In the genomic region with DNA sequence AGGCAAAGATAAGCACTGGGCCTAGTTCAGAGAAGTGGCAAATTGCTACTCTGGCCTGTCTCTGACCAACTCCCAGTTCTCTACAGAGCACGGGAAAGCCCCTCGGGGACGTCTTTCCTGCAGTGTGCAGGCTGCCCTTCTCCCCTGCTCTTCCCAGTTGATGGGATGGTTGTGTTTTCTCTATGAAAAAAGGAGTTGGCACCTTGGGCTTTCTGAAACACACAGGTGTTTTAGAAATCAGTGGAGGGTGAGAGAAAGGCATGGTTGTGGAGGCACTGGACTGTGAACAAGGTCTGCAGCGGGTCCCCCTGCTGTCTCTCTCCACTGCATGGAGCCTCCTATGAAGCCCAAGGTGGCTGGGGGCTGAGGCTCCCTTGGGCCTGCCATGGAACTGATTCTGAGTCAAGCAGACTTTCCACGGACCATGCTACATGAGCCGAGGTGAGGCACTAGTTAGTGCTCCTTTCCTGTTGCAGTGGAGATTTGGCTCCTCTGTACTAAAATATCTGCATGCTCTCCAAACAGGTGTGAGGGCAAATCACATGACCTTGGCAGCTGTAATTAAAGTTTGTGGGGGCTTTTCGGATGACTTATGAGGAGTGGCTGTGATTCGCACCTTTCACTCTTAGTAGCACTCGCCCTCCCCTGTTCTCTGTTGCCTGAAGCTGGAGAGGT, we compare ENCODE assay signal across 1 cellular context.
A peak's percentile ranks its signal among the peaks of the same experiment; 100 is the strongest.
TF ChIP-seq lines count a peak whose summit lies in the region.

No MANE protein-coding gene starts in this region.

TF ChIP-seq in GM12878, 131 proteins besides CTCF, POLR2A, EP300 and RAD21 (continued from another document and continues in another):
- TF ChIP-seq, protein P1, sequence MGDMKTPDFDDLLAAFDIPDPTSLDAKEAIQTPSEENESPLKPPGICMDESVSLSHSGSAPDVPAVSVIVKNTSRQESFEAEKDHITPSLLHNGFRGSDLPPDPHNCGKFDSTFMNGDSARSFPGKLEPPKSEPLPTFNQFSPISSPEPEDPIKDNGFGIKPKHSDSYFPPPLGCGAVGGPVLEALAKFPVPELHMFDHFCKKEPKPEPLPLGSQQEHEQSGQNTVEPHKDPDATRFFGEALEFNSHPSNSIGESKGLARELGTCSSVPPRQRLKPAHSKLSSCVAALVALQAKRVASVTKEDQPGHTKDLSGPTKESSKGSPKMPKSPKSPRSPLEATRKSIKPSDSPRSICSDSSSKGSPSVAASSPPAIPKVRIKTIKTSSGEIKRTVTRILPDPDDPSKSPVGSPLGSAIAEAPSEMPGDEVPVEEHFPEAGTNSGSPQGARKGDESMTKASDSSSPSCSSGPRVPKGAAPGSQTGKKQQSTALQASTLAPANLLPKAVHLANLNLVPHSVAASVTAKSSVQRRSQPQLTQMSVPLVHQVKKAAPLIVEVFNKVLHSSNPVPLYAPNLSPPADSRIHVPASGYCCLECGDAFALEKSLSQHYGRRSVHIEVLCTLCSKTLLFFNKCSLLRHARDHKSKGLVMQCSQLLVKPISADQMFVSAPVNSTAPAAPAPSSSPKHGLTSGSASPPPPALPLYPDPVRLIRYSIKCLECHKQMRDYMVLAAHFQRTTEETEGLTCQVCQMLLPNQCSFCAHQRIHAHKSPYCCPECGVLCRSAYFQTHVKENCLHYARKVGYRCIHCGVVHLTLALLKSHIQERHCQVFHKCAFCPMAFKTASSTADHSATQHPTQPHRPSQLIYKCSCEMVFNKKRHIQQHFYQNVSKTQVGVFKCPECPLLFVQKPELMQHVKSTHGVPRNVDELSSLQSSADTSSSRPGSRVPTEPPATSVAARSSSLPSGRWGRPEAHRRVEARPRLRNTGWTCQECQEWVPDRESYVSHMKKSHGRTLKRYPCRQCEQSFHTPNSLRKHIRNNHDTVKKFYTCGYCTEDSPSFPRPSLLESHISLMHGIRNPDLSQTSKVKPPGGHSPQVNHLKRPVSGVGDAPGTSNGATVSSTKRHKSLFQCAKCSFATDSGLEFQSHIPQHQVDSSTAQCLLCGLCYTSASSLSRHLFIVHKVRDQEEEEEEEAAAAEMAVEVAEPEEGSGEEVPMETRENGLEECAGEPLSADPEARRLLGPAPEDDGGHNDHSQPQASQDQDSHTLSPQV (IDR thresholded peaks at IDR 0.05): no peak
- TF ChIP-seq, protein P2, sequence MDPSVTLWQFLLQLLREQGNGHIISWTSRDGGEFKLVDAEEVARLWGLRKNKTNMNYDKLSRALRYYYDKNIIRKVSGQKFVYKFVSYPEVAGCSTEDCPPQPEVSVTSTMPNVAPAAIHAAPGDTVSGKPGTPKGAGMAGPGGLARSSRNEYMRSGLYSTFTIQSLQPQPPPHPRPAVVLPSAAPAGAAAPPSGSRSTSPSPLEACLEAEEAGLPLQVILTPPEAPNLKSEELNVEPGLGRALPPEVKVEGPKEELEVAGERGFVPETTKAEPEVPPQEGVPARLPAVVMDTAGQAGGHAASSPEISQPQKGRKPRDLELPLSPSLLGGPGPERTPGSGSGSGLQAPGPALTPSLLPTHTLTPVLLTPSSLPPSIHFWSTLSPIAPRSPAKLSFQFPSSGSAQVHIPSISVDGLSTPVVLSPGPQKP (IDR thresholded peaks at IDR 0.05; ENCODE audit: low read depth, low read length): no peak
- TF ChIP-seq, protein P3, sequence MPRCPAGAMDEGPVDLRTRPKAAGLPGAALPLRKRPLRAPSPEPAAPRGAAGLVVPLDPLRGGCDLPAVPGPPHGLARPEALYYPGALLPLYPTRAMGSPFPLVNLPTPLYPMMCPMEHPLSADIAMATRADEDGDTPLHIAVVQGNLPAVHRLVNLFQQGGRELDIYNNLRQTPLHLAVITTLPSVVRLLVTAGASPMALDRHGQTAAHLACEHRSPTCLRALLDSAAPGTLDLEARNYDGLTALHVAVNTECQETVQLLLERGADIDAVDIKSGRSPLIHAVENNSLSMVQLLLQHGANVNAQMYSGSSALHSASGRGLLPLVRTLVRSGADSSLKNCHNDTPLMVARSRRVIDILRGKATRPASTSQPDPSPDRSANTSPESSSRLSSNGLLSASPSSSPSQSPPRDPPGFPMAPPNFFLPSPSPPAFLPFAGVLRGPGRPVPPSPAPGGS (IDR thresholded peaks at IDR 0.05; ENCODE audit: borderline replicate concordance, insufficient read depth, low read depth, low read length, poor library complexity, severe bottlenecking): no peak
- TF ChIP-seq NR2C2 (IDR thresholded peaks at IDR 0.05; ENCODE audit: borderline replicate concordance, control insufficient read depth, insufficient read length, low read depth) (no peak), FOS (IDR thresholded peaks at IDR 0.05; ENCODE audit: borderline replicate concordance, extremely low read depth, insufficient read length) (no peak), HCFC1 (IDR thresholded peaks at IDR 0.05; ENCODE audit: low read length) (no peak), NFXL1 (IDR thresholded peaks at IDR 0.05; ENCODE audit: borderline replicate concordance) (no peak), ZNF24 (IDR thresholded peaks at IDR 0.05) (no peak), DPF2 (IDR thresholded peaks at IDR 0.05) (no peak; the same call in 1 of the 2 replicates), NBN (IDR thresholded peaks at IDR 0.05) (0 out of 2 replicates have a peak, but pooled peaks have one; percentile 7), MYB (IDR thresholded peaks at IDR 0.05; ENCODE audit: borderline replicate concordance, low read depth, low read length) (no peak), SMARCA5 (IDR thresholded peaks at IDR 0.05) (no peak), HDGF (IDR thresholded peaks at IDR 0.05) (no peak), RELA (IDR thresholded peaks at IDR 0.05; ENCODE audit: borderline replicate concordance, partially characterized antibody) (no peak), IRF4 (IDR thresholded peaks at IDR 0.05; ENCODE audit: low read depth, low read length) (0 out of 2 replicates have a peak, but pooled peaks have one; percentile 27), SMAD5 (IDR thresholded peaks at IDR 0.05; ENCODE audit: low read depth) (no peak), ZNF217 (IDR thresholded peaks at IDR 0.05) (no peak), ETV6 (conservative IDR thresholded peaks at IDR 0.05 in 1 of 2, IDR thresholded peaks at IDR 0.05 in 1 of 2; ENCODE audit: borderline replicate concordance in 1 of 2, low read depth in 1 of 2) (no peak), SPI1 (IDR thresholded peaks at IDR 0.05; ENCODE audit: borderline replicate concordance, insufficient read depth, low read depth, low read length) (peak; percentile 54; the same call in 1 of the 2 replicates), RFX5 (IDR thresholded peaks at IDR 0.05; ENCODE audit: low read depth, low read length) (no peak), CBX3 (IDR thresholded peaks at IDR 0.05; ENCODE audit: borderline replicate concordance, low read depth) (no peak), TAF1 (IDR thresholded peaks at IDR 0.05; ENCODE audit: borderline replicate concordance, low read depth, low read length) (no peak), MTA2 (IDR thresholded peaks at IDR 0.05; ENCODE audit: low read depth) (peak; percentile 64), FOXM1 (IDR thresholded peaks at IDR 0.05; ENCODE audit: low read depth, low read length) (no peak), CBFB (IDR thresholded peaks at IDR 0.05; ENCODE audit: low read depth) (no peak), BHLHE40 (IDR thresholded peaks at IDR 0.05; ENCODE audit: borderline replicate concordance in 1 of 2, low read depth in 2 of 2, low read length in 1 of 2) (peak; percentile 65 to 73; a peak in 3 of 4 replicates), SIN3A (IDR thresholded peaks at IDR 0.05; ENCODE audit: low read depth, low read length) (0 out of 2 replicates have a peak, but pooled peaks have one; percentile 40), CREB1 (IDR thresholded peaks at IDR 0.05; ENCODE audit: low read depth) (no peak), SMC3 (IDR thresholded peaks at IDR 0.05; ENCODE audit: borderline replicate concordance, low read length) (no peak), SREBF1 (IDR thresholded peaks at IDR 0.05; ENCODE audit: low read length) (no peak), NR2C1 (IDR thresholded peaks at IDR 0.05) (no peak), SUPT20H (IDR thresholded peaks at IDR 0.05; ENCODE audit: borderline replicate concordance, control insufficient read depth, low read depth, low read length) (no peak), STAT3 (IDR thresholded peaks at IDR 0.05; ENCODE audit: low read depth, low read length) (no peak), HDAC2 (IDR thresholded peaks at IDR 0.05) (no peak), NFIC (IDR thresholded peaks at IDR 0.05; ENCODE audit: low read depth, low read length) (0 out of 2 replicates have a peak, but pooled peaks have one; percentile 38), EED (IDR thresholded peaks at IDR 0.05; ENCODE audit: low read depth) (peak; percentile 79), TCF7 (IDR thresholded peaks at IDR 0.05; ENCODE audit: borderline replicate concordance) (no peak)
- TF ChIP-seq, protein P4, sequence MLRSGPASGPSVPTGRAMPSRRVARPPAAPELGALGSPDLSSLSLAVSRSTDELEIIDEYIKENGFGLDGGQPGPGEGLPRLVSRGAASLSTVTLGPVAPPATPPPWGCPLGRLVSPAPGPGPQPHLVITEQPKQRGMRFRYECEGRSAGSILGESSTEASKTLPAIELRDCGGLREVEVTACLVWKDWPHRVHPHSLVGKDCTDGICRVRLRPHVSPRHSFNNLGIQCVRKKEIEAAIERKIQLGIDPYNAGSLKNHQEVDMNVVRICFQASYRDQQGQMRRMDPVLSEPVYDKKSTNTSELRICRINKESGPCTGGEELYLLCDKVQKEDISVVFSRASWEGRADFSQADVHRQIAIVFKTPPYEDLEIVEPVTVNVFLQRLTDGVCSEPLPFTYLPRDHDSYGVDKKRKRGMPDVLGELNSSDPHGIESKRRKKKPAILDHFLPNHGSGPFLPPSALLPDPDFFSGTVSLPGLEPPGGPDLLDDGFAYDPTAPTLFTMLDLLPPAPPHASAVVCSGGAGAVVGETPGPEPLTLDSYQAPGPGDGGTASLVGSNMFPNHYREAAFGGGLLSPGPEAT (IDR thresholded peaks at IDR 0.05; ENCODE audit: low read depth): peak; percentile 27
- TF ChIP-seq, protein P5, sequence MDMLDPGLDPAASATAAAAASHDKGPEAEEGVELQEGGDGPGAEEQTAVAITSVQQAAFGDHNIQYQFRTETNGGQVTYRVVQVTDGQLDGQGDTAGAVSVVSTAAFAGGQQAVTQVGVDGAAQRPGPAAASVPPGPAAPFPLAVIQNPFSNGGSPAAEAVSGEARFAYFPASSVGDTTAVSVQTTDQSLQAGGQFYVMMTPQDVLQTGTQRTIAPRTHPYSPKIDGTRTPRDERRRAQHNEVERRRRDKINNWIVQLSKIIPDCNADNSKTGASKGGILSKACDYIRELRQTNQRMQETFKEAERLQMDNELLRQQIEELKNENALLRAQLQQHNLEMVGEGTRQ (IDR thresholded peaks at IDR 0.05; ENCODE audit: borderline replicate concordance, low read depth, low read length): no peak; the same call in 1 of the 2 replicates
- TF ChIP-seq, protein P6, sequence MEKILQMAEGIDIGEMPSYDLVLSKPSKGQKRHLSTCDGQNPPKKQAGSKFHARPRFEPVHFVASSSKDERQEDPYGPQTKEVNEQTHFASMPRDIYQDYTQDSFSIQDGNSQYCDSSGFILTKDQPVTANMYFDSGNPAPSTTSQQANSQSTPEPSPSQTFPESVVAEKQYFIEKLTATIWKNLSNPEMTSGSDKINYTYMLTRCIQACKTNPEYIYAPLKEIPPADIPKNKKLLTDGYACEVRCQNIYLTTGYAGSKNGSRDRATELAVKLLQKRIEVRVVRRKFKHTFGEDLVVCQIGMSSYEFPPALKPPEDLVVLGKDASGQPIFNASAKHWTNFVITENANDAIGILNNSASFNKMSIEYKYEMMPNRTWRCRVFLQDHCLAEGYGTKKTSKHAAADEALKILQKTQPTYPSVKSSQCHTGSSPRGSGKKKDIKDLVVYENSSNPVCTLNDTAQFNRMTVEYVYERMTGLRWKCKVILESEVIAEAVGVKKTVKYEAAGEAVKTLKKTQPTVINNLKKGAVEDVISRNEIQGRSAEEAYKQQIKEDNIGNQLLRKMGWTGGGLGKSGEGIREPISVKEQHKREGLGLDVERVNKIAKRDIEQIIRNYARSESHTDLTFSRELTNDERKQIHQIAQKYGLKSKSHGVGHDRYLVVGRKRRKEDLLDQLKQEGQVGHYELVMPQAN (conservative IDR thresholded peaks at IDR 0.05): no peak
- TF ChIP-seq, protein P7, sequence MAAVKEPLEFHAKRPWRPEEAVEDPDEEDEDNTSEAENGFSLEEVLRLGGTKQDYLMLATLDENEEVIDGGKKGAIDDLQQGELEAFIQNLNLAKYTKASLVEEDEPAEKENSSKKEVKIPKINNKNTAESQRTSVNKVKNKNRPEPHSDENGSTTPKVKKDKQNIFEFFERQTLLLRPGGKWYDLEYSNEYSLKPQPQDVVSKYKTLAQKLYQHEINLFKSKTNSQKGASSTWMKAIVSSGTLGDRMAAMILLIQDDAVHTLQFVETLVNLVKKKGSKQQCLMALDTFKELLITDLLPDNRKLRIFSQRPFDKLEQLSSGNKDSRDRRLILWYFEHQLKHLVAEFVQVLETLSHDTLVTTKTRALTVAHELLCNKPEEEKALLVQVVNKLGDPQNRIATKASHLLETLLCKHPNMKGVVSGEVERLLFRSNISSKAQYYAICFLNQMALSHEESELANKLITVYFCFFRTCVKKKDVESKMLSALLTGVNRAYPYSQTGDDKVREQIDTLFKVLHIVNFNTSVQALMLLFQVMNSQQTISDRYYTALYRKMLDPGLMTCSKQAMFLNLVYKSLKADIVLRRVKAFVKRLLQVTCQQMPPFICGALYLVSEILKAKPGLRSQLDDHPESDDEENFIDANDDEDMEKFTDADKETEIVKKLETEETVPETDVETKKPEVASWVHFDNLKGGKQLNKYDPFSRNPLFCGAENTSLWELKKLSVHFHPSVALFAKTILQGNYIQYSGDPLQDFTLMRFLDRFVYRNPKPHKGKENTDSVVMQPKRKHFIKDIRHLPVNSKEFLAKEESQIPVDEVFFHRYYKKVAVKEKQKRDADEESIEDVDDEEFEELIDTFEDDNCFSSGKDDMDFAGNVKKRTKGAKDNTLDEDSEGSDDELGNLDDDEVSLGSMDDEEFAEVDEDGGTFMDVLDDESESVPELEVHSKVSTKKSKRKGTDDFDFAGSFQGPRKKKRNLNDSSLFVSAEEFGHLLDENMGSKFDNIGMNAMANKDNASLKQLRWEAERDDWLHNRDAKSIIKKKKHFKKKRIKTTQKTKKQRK (IDR thresholded peaks at IDR 0.05; ENCODE audit: low read depth, low read length): no peak
